In genomic region chr1:26288311-26288941, GRCh38 we compare ENCODE assay signal across 1 cellular context.
TF ChIP-seq lines count a peak whose summit lies in the region.

No MANE protein-coding gene starts in this region.

TF ChIP-seq in SK-N-SH treated with all-trans-retinoic acid at 6 μM for 48 hours, 23 proteins besides CTCF, POLR2A, EP300 and RAD21 (continued from another document):
- TF ChIP-seq TSHZ2 (CRISPR knock-in tag; IDR thresholded peaks at IDR 0.05) = no peak
- TF ChIP-seq SNAI2 (CRISPR knock-in tag; IDR thresholded peaks at IDR 0.05) = no peak
- no peak for TF ChIP-seq CSRNP3 (CRISPR knock-in tag; IDR thresholded peaks at IDR 0.05)
TF ChIP-seq in SK-N-SH treated with all-trans-retinoic acid at 6 μM for 48 hours: peak in this region for 0.
